Comparison of ENCODE assay signal across 8 cellular contexts in the genomic region with DNA sequence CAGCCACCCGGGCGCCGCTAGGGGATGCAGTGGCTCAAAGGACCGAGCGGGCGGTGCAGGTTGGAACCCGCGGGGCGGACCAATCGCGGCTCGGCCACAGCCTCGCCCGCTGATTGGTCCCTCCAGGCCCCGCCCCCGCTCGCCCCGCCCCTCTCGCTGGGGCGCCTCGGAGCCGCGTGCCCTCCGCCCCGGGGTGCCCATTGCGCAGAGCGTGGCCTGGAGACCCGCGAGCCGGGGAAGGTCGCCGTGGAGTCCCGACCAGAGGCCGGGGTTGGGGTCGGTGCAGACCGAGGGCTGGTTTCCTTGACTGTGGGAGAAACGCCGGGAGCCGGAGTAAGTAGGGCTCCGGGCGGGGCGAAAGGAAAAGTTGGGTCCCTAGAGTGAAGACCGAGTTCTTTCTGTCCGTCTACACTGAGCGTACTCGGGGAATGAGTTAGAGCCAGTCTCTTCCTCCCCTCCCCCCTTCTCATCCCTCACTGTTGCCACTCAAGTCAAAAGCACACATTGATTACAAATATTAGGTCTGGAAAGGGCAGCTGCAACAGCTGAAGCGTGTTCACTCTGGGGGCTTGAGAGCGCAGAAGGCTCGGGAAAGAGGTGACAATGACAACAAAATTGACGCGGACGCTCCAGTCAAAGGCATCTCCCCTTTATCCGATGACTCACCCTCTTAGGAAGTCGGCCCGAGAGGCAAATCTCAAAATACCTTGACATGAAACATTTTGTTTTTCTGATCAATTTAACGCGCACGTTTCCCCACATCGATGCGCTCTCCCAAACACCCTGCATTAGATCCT. TPM values are rescaled to one million over a fixed set of nuclear protein-coding genes. Genes with fewer than 3 reads are reported as not detected.
DNase-seq lines count a peak whose midpoint lies in the region; ATAC-seq and TF ChIP-seq lines count a peak whose summit lies in the region.

No MANE protein-coding gene starts in this region.

- H3K36me3 ChIP-seq in IMR-90 (ENCODE audit: control insufficient read depth, insufficient read depth, low read length) = no peaks in the 10 kb centered on the region
- no peaks in the 10 kb centered on the region for H3K36me3 ChIP-seq in ascending aorta
- no peaks in the 10 kb centered on the region for H3K36me3 ChIP-seq in iPS DF 6.9 (ENCODE audit: control insufficient read depth, insufficient read depth, low read length)
- peaks cover under 1% of the 10 kb centered on the region for H3K36me3 ChIP-seq in skeletal muscle satellite cell (ENCODE audit: insufficient read depth, low read length)

- DNase-seq in ELF-1 (ENCODE audit: low read depth, low spot score) (peak; percentile 94), IMR-90 (peak; percentile 70), T-helper 2 cell (peak; percentile 79 to 96 (median 95)), ascending aorta (ENCODE audit: low spot score in 2 of 2) (peak in 1 of 2 donors; percentile 81), iPS DF 6.9 (ENCODE audit: low read depth, low spot score) (no peak), NCI-H1694 (lab: John Stamatoyannopoulos, UW) (no peak)

- no peaks in the 10 kb centered on the region; the same call in 1 of the 2 replicates for H3K4me1 ChIP-seq in IMR-90 (ENCODE audit: control insufficient read depth, insufficient read depth, low read length)
- peaks cover 25 to 31% of the 10 kb centered on the region in 2 donors for H3K4me1 ChIP-seq in ascending aorta
- peaks cover 5% of the 10 kb centered on the region for H3K4me1 ChIP-seq in iPS DF 6.9 (ENCODE audit: control insufficient read depth, insufficient read depth, low read length)
- H3K4me1 ChIP-seq in skeletal muscle satellite cell (ENCODE audit: control insufficient read depth, insufficient read depth, low read length) = peaks cover 36% of the 10 kb centered on the region

- POLR2A ChIA-PET in IMR-90 (lab: Charles Lee; ENCODE audit: unreplicated experiment) = no interaction called here

- H4K8ac ChIP-seq in IMR-90 (ENCODE audit: low read depth in 2 of 2, low read length in 2 of 2) = no peak overlapping the region

- H3K9ac ChIP-seq in IMR-90 (ENCODE audit: low read depth, low read length) = no peak overlapping the region
- peak overlapping the region; percentile 21 for H3K9ac ChIP-seq in skeletal muscle satellite cell (ENCODE audit: low read depth, low read length)

- peak overlapping the region; percentile 99 for H3K4me2 ChIP-seq in IMR-90 (ENCODE audit: low read depth, low read length)
- peak overlapping the region; percentile 90 for H3K4me2 ChIP-seq in skeletal muscle satellite cell (ENCODE audit: low read length)

- H3K9me1 ChIP-seq in IMR-90 (ENCODE audit: insufficient read depth, low read length) = no peaks in the 10 kb centered on the region

- 1% methylated on average over 21 of the region's 60 CpGs; no CpG with 5 or more reads in 1 of the 2 experiments for WGBS in IMR-90 (ENCODE audit: extremely low coverage in 2 of 2, insufficient read length in 1 of 2), 2 experiments
- no CpG with 5 or more reads among the region's 60 CpGs for WGBS in iPS DF 6.9 (ENCODE audit: insufficient coverage, insufficient read length)

- H2AK5ac ChIP-seq in IMR-90 (ENCODE audit: low read depth, low read length) = no peak overlapping the region

- H4K91ac ChIP-seq in IMR-90 (ENCODE audit: insufficient read depth, low read depth, low read length) = no peak overlapping the region

- CTCF ChIA-PET in IMR-90 (lab: Yijun Ruan, JAX) = no interaction called here

- peaks cover 84% of the 10 kb centered on the region for H3K27me3 ChIP-seq in IMR-90 (ENCODE audit: control insufficient read depth, insufficient read depth, low read length)
- peaks cover 58% of the 10 kb centered on the region for H3K27me3 ChIP-seq in ascending aorta
- H3K27me3 ChIP-seq in iPS DF 6.9 (ENCODE audit: control insufficient read depth, insufficient read depth, low read length) = peaks cover 74% of the 10 kb centered on the region
- H3K27me3 ChIP-seq in skeletal muscle satellite cell (ENCODE audit: control insufficient read depth, insufficient read depth, low read length) = peaks cover 44% of the 10 kb centered on the region

- H3K27ac ChIP-seq in IMR-90 (ENCODE audit: insufficient read depth, low read length) (no peak overlapping the region), ascending aorta (no peak overlapping the region), iPS DF 6.9 (ENCODE audit: low read length) (no peak overlapping the region)

- H2BK5ac ChIP-seq in IMR-90 (ENCODE audit: low read depth, low read length, poor library complexity, severe bottlenecking) = no peak overlapping the region

- intact Hi-C loops in IMR-90 (cut with micrococcal nuclease) (loop anchor here (2.0 to 5.0 kb wide), 3 partner anchors 166 to 1155 kb away; no protein-coding TSS in a partner anchor), ascending aorta (cut with DNase I) (no loop called here)

- H2AFZ ChIP-seq in IMR-90 (replicated peaks; ENCODE audit: low read length, poor library complexity) = peak overlapping the region; percentile 84

- no peak overlapping the region for H2BK120ac ChIP-seq in IMR-90 (ENCODE audit: low read depth, low read length)

- H3K79me1 ChIP-seq in IMR-90 (ENCODE audit: low read depth in 1 of 2, low read length in 2 of 2) = no peaks in the 10 kb centered on the region

- no peak overlapping the region for H2AK9ac ChIP-seq in IMR-90 (replicated peaks; ENCODE audit: low read depth, low read length, poor library complexity)

- peak overlapping the region; percentile 52 for H3K4me3 ChIP-seq in IMR-90 (ENCODE audit: insufficient read depth, low read depth, low read length)
- peak overlapping the region; percentile 62 to 66 for H3K4me3 ChIP-seq in ascending aorta
- H3K4me3 ChIP-seq in iPS DF 6.9 (ENCODE audit: low read length) = peak overlapping the region; percentile 46; the same call in 1 of the 2 replicates
- peak overlapping the region; percentile 78 for H3K4me3 ChIP-seq in skeletal muscle satellite cell (ENCODE audit: low read length)

- no peaks in the 10 kb centered on the region for H4K20me1 ChIP-seq in IMR-90 (ENCODE audit: insufficient read depth, low read length)

- H2BK20ac ChIP-seq in IMR-90 (ENCODE audit: low read depth, low read length) = no peak overlapping the region

- no peak overlapping the region for H3K56ac ChIP-seq in IMR-90 (ENCODE audit: extremely low read depth, insufficient read depth, low read length)

- ATAC-seq in GM21619 (IDR thresholded peaks at IDR 0.05; ENCODE audit: unreplicated experiment) = peak; percentile 53
- peak; percentile 94 for ATAC-seq in IMR-90 (ENCODE audit: low read depth)

- in situ Hi-C loops in IMR-90 (cut with MboI; ENCODE audit: low sequenced_read_pairs) = no loop called here

- 0 out of 2 replicates have a peak overlapping the region, but pooled peaks have one; percentile 3 for H3K23ac ChIP-seq in IMR-90 (ENCODE audit: low read depth, low read length)

- BruUV-seq in IMR-90 (replicated peaks; lab: Mats Ljungman, UMichigan) = no TSS peak

- no peak overlapping the region for H4K5ac ChIP-seq in IMR-90 (ENCODE audit: low read depth, low read length)

- H3K9me3 ChIP-seq in IMR-90 (ENCODE audit: control insufficient read depth, insufficient read depth, low read length) = peaks cover 4% of the 10 kb centered on the region; the same call in 1 of the 2 replicates
- H3K9me3 ChIP-seq in ascending aorta = no peaks in the 10 kb centered on the region
- H3K9me3 ChIP-seq in iPS DF 6.9 (ENCODE audit: control insufficient read depth, insufficient read depth, low read length) = no peaks in the 10 kb centered on the region
- no peaks in the 10 kb centered on the region for H3K9me3 ChIP-seq in skeletal muscle satellite cell (replicated peaks; ENCODE audit: low read length)

- peak; percentile 74 for TF ChIP-seq RAD21 in IMR-90 (IDR thresholded peaks at IDR 0.05; ENCODE audit: low read length)

- no peak for TF ChIP-seq POLR2A in IMR-90 (IDR thresholded peaks at IDR 0.05; ENCODE audit: low read depth, low read length)

- H3K18ac ChIP-seq in IMR-90 (ENCODE audit: low read depth, low read length) = no peak overlapping the region

- H3K4ac ChIP-seq in IMR-90 (ENCODE audit: low read depth, low read length) = no peak overlapping the region

- H2BK15ac ChIP-seq in IMR-90 (ENCODE audit: low read depth, low read length) = no peak overlapping the region

- H3K14ac ChIP-seq in IMR-90 (replicated peaks; ENCODE audit: low read depth, low read length) = no peak overlapping the region

- dilution Hi-C loops in IMR-90 (cut with HindIII; ENCODE audit: low sequenced_read_pairs, unreplicated experiment) = no loop called here

- TF ChIP-seq CTCF in IMR-90 (conservative IDR thresholded peaks at IDR 0.05; ENCODE audit: low read depth, low read length) = peak; percentile 79
- TF ChIP-seq CTCF in ascending aorta (IDR thresholded peaks at IDR 0.05) = peak in 2 of 3 experiments; percentile 39 to 58

TF ChIP-seq in IMR-90, 13 proteins besides CTCF, POLR2A, EP300 and RAD21:
- TF ChIP-seq, protein P1, sequence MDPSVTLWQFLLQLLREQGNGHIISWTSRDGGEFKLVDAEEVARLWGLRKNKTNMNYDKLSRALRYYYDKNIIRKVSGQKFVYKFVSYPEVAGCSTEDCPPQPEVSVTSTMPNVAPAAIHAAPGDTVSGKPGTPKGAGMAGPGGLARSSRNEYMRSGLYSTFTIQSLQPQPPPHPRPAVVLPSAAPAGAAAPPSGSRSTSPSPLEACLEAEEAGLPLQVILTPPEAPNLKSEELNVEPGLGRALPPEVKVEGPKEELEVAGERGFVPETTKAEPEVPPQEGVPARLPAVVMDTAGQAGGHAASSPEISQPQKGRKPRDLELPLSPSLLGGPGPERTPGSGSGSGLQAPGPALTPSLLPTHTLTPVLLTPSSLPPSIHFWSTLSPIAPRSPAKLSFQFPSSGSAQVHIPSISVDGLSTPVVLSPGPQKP (IDR thresholded peaks at IDR 0.05; ENCODE audit: borderline replicate concordance, low read depth, low read length) = no peak
- TF ChIP-seq MAZ (IDR thresholded peaks at IDR 0.05; ENCODE audit: borderline replicate concordance, low read depth, low read length) (peak; percentile 40; the same call in 1 of the 2 replicates), NFE2L2 (IDR thresholded peaks at IDR 0.05; ENCODE audit: low read depth, low read length) (no peak), BHLHE40 (IDR thresholded peaks at IDR 0.05; ENCODE audit: low read depth, low read length) (peak; percentile 3; the same call in 1 of the 2 replicates), RCOR1 (IDR thresholded peaks at IDR 0.05; ENCODE audit: insufficient replicate concordance, low read length) (no peak), SMC3 (IDR thresholded peaks at IDR 0.05; ENCODE audit: low read depth, low read length) (peak; percentile 68), CEBPB (IDR thresholded peaks at IDR 0.05; ENCODE audit: low read depth, low read length) (no peak), CHD1 (IDR thresholded peaks at IDR 0.05; ENCODE audit: low read depth, low read length) (no peak)

RNA-seq across cellular contexts. Expression of gene GATA3, which starts 0.8 kb away (rescaled TPM):
- total RNA-seq in IMR-90 (2012; rRNA removed) (under 0.01 TPM in 1 of 2 replicates, not detected in the other), ascending aorta (not detected)
- polyA plus RNA-seq in IMR-90 (2012; rRNA removed) = 0.11 and 0.21 TPM in 2 replicates
- 0.21 TPM in 2 replicates for polyA plus RNA-seq in IMR-90 (2012; cell fraction: cytosol; rRNA removed)
- 0.29 and 0.33 TPM in 2 replicates for polyA plus RNA-seq in IMR-90 (2012; cell fraction: nucleus; rRNA removed; ENCODE audit: low replicate concordance)
- total RNA-seq in skeletal muscle satellite cell (2012; rRNA removed) = 0.22 TPM in 1 of 2 replicates, not detected in the other

Comparison
In these comparisons a context has a peak if more than half of its experiments do, and no peak if none do; other contexts are left out.
1. DNase-seq: peak in ELF-1 (single experiment), IMR-90 (single experiment) and T-helper 2 cell (5 of 5); none in iPS DF 6.9 (single experiment) and NCI-H1694 (single experiment).
2. Peak in every context shown above with its lines, with median percentiles within 50 percentile points of each other: H3K4me3 ChIP-seq.